In genomic region chr9:122118343-122119165, GRCh38 we compare ENCODE assay signal across 18 cellular contexts. TPM values are rescaled to one million over a fixed set of nuclear protein-coding genes. Genes with fewer than 3 reads are reported as not detected.
DNase-seq lines count a peak whose midpoint lies in the region; ATAC-seq, FAIRE-seq and TF ChIP-seq lines count a peak whose summit lies in the region.
"Had no signal": no experiment of that assay in that cellular context is flagged by ENCODE, and none has a peak within 500 bp of the region (broad histone marks: within the 10 kb centered on the region; RNA-seq: fewer than 3 reads in every experiment).

No MANE protein-coding gene starts in this region.

- BruUV-seq in K562 (replicated peaks; lab: Mats Ljungman, UMichigan) = no TSS peak

- H2AFZ ChIP-seq in K562 (ENCODE audit: low read depth, low read length) = no peak overlapping the region

- TF ChIP-seq RAD21 in A549 (conservative IDR thresholded peaks at IDR 0.05 in 1 of 2, IDR thresholded peaks at IDR 0.05 in 1 of 2) (no peak), Ishikawa (IDR thresholded peaks at IDR 0.05; ENCODE audit: low read depth) (no peak), K562 (CRISPR knock-in tag; conservative IDR thresholded peaks at IDR 0.05 in 1 of 2, IDR thresholded peaks at IDR 0.05 in 1 of 2) (no peak)

- H4K20me1 ChIP-seq in K562 (replicated peaks; ENCODE audit: control insufficient read depth, insufficient read depth, low read length) = peaks cover 3% of the 10 kb centered on the region
- H4K20me1 ChIP-seq: BLaER1 treated with 17β-estradiol and CSF1 and Interleukin-3, amounts not matched to agents 10 nM and 100 nM had no signal

- DNase-seq in A549 (ENCODE audit: low read depth in 1 of 2, low spot score in 1 of 2) = no peak
- DNase-seq in K562 (ENCODE audit: extremely low read depth in 1 of 4, low spot score in 3 of 4) = no peak
- DNase-seq in foreskin fibroblast = peak; percentile 21 to 43
- DNase-seq in activated T-cell treated with anti-CD3 and anti-CD28 coated beads, Interleukin-2, amount 50 U/mL, for 1 hour = no peak
- no peak for DNase-seq in epidermal melanocyte (ENCODE audit: insufficient read length, low spot score)
- DNase-seq in esophagus squamous epithelium (lab: John Stamatoyannopoulos, UW) = no peak
- DNase-seq in WERI-Rb-1 = no peak
- DNase-seq: 8988T; ACHN; CD4-positive, CD25-positive, alpha-beta regulatory T cell; DMS79 treated with DMSO at 0.1 percent for 48 hours; GDM1; GOT3; HCEC 1CT had no signal

- TF ChIP-seq EP300 in A549 (IDR thresholded peaks at IDR 0.05) (no peak), Ishikawa (IDR thresholded peaks at IDR 0.05; ENCODE audit: borderline replicate concordance) (no peak), K562 (IDR thresholded peaks at IDR 0.05; ENCODE audit: low read length) (no peak)

- H3K4me1 ChIP-seq in A549 = no peaks in the 10 kb centered on the region
- peaks cover 0 to 3% of the 10 kb centered on the region in 2 experiments; a peak in 1 of 5 replicates for H3K4me1 ChIP-seq in K562 (replicated peaks in 1 of 2; ENCODE audit: control insufficient read depth in 2 of 2, insufficient read depth in 2 of 2, low read length in 2 of 2)
- H3K4me1 ChIP-seq in esophagus squamous epithelium = peaks cover 0 to 10% (median 6%) of the 10 kb centered on the region in 3 donors
- H3K4me1 ChIP-seq: BLaER1 treated with 17β-estradiol and CSF1 and Interleukin-3, amounts not matched to agents 10 nM and 100 nM had no signal

- no peak for FAIRE-seq in A549 (lab: Jason Lieb, UNC)
- peak; percentile 11 for FAIRE-seq in K562 (lab: Jason Lieb, UNC)
- FAIRE-seq: GM12892 had no signal

- no peak overlapping the region for H3K9ac ChIP-seq in K562 (ENCODE audit: insufficient read depth in 1 of 2, low read depth in 2 of 2, low read length in 2 of 2)
- H3K9ac ChIP-seq: BLaER1 treated with 17β-estradiol and CSF1 and Interleukin-3, amounts not matched to agents 10 nM and 100 nM had no signal

- WGBS in A549 (ENCODE audit: missing lambda C conversion rate) = 40% methylated on average over 5 of the region's 5 CpGs
- WGBS in K562 (ENCODE audit: insufficient coverage, low coverage, missing lambda C conversion rate) = 11% methylated on average over 5 of the region's 5 CpGs
- WGBS in esophagus squamous epithelium, 2 donors = 62 to 64% methylated on average over 5 of the region's 5 CpGs

- no peaks in the 10 kb centered on the region for H3K9me1 ChIP-seq in K562 (ENCODE audit: control insufficient read depth, insufficient read depth, low read length)

- H3K4me2 ChIP-seq in A549 (no peak overlapping the region), K562 (ENCODE audit: insufficient read depth, low read length) (no peak overlapping the region)
- H3K4me2 ChIP-seq: BLaER1 treated with 17β-estradiol and CSF1 and Interleukin-3, amounts not matched to agents 10 nM and 100 nM had no signal

- ATAC-seq in A549 = no peak
- ATAC-seq in K562 = no peak

- H3K4me3 ChIP-seq in A549 = no peak overlapping the region
- H3K4me3 ChIP-seq in K562 = no peak overlapping the region
- no peak overlapping the region for H3K4me3 ChIP-seq in foreskin fibroblast (ENCODE audit: low read depth in 1 of 2, low read length in 2 of 2)
- no peak overlapping the region for H3K4me3 ChIP-seq in esophagus squamous epithelium
- H3K4me3 ChIP-seq in WERI-Rb-1 (ENCODE audit: low read depth, low read length) = no peak overlapping the region
- H3K4me3 ChIP-seq: BLaER1 treated with 17β-estradiol and CSF1 and Interleukin-3, amounts not matched to agents 10 nM and 100 nM had no signal

- H3K9me3 ChIP-seq in A549 (no peaks in the 10 kb centered on the region), K562 (replicated peaks; ENCODE audit: control insufficient read depth, insufficient read depth, low read depth, low read length) (no peaks in the 10 kb centered on the region; the same call in 1 of the 2 replicates), esophagus squamous epithelium (no peaks in the 10 kb centered on the region), WERI-Rb-1 (ENCODE audit: severe bottlenecking) (no peaks in the 10 kb centered on the region)

- no peaks in the 10 kb centered on the region for H3K79me2 ChIP-seq in K562 (ENCODE audit: control insufficient read depth, insufficient read depth, low read length)

- H3K27ac ChIP-seq in A549 = no peak overlapping the region
- no peak overlapping the region for H3K27ac ChIP-seq in K562 (ENCODE audit: extremely low read depth, low read depth, low read length)
- H3K27ac ChIP-seq in esophagus squamous epithelium = no peak overlapping the region
- no peak overlapping the region for H3K27ac ChIP-seq in WERI-Rb-1
- H3K27ac ChIP-seq: BLaER1 treated with 17β-estradiol and CSF1 and Interleukin-3, amounts not matched to agents 10 nM and 100 nM had no signal

- POLR2A ChIA-PET in A549 (lab: Yijun Ruan, JAX) (no interaction called here), K562 (lab: Yijun Ruan, JAX) (interaction anchor here (0.5 kb wide), 2 partner anchors 190 to 219 kb away, joined by 3 read pairs; no protein-coding TSS in a partner anchor)

- H3K36me3 ChIP-seq in K562 (ENCODE audit: control insufficient read depth, insufficient read depth, low read length) (no peaks in the 10 kb centered on the region), esophagus squamous epithelium (no peaks in the 10 kb centered on the region), WERI-Rb-1 (no peaks in the 10 kb centered on the region)
- H3K36me3 ChIP-seq: BLaER1 treated with 17β-estradiol and CSF1 and Interleukin-3, amounts not matched to agents 10 nM and 100 nM had no signal

- peaks cover 0 to 17% of the 10 kb centered on the region in 2 experiments; a peak in 2 of 5 replicates for H3K27me3 ChIP-seq in K562 (ENCODE audit: control insufficient read depth in 2 of 2, insufficient read depth in 2 of 2, low read length in 2 of 2)
- peaks cover 0 to 7% (median 0%) of the 10 kb centered on the region in 4 donors for H3K27me3 ChIP-seq in esophagus squamous epithelium
- H3K27me3 ChIP-seq in WERI-Rb-1 (ENCODE audit: insufficient read depth, low read depth, severe bottlenecking) = peaks cover 3% of the 10 kb centered on the region
- H3K27me3 ChIP-seq: BLaER1 treated with 17β-estradiol and CSF1 and Interleukin-3, amounts not matched to agents 10 nM and 100 nM had no signal

- in situ Hi-C loops in K562 (cut with MboI) = no loop called here

- intact Hi-C loops in K562 (cut with micrococcal nuclease) = no loop called here
- intact Hi-C loops in esophagus squamous epithelium (cut with DNase I) = no loop called here

- TF ChIP-seq CTCF in A549 (IDR thresholded peaks at IDR 0.05) (no peak), K562 (IDR thresholded peaks at IDR 0.05 in 2 of 3, conservative IDR thresholded peaks at IDR 0.05 in 1 of 3; ENCODE audit: insufficient read depth in 2 of 3, low read depth in 1 of 3, low read length in 3 of 3) (no peak), foreskin fibroblast (IDR thresholded peaks at IDR 0.05; ENCODE audit: low read depth, low read length) (no peak), esophagus squamous epithelium (IDR thresholded peaks at IDR 0.05) (no peak), WERI-Rb-1 (IDR thresholded peaks at IDR 0.05; ENCODE audit: low read depth, low read length) (no peak)

- TF ChIP-seq POLR2A in A549 (IDR thresholded peaks at IDR 0.05; ENCODE audit: low read length) = no peak
- no peak for TF ChIP-seq POLR2A in K562 (conservative IDR thresholded peaks at IDR 0.05)
- TF ChIP-seq POLR2A in esophagus squamous epithelium (IDR thresholded peaks at IDR 0.05) = no peak

- CTCF ChIA-PET in A549 (lab: Yijun Ruan, JAX) = interaction anchor here (0.6 to 20.3 kb wide), 5 partner anchors 9 to 908 kb away, joined by 3 to 541 read pairs (median 138); partner anchors contain the start of gene TTLL11
- CTCF ChIA-PET in K562 (lab: Yijun Ruan, JAX; ENCODE audit: low intra/inter-chr PET ratio) = no interaction called here

RNA-seq across cellular contexts. Expression of gene TTLL11, which starts 25.4 kb away (rescaled TPM):
- polyA plus RNA-seq in A549 (2011; rRNA removed) (2.6 and 3.0 TPM in 2 replicates), A549 (2017; fragmentation: RNase III; extraction: RNeasy Plus Mini Kit Qiagen cat#74134 plus additional on column Dnase treatment) (1.8 to 2.7 TPM (median 1.9 TPM) in 3 replicates), K562 (2011; rRNA removed) (2.0 and 2.7 TPM in 2 replicates), K562 (2014; fragmentation: Illumina TruSeq; extraction: Trizol) (4.2 and 4.3 TPM in 2 replicates), K562 (2014; fragmentation: Nextera tagmentation; extraction: Ambion mirVana) (1 to 10 TPM in 1 of 2 experiments, under 1 TPM in 1; 0.83 to 1.5 TPM), K562 (2014; rRNA removed) (3.7 and 4.3 TPM in 2 replicates)
- 2.1 and 2.5 TPM in 2 replicates for polyA plus RNA-seq in A549 (2012; cell fraction: cytosol; rRNA removed)
- 2.0 and 2.6 TPM in 2 replicates for polyA plus RNA-seq in A549 (2012; cell fraction: nucleus; rRNA removed)
- polyA minus RNA-seq in A549 (2011; rRNA and poly(A)+ RNA removed) = 1.9 and 4.3 TPM in 2 replicates
- 2.7 and 3.5 TPM in 2 replicates for total RNA-seq in K562 (2011; cell fraction: chromatin; rRNA removed; ENCODE audit: low replicate concordance)
- 1.3 and 1.4 TPM in 2 replicates for total RNA-seq in K562 (2011; cell fraction: nucleolus; rRNA removed)
- total RNA-seq in K562 (2011; cell fraction: nucleoplasm; rRNA removed) = 1.1 and 1.9 TPM in 2 replicates
- total RNA-seq in K562 (2014; rRNA removed) (3.0 TPM in 2 replicates), K562 (2014; rRNA removed; fragmentation: Illumina TruSeq; extraction: Trizol) (2.6 and 2.9 TPM in 2 replicates), K562 (2015; rRNA removed; fragmentation: Illumina TruSeq; extraction: Trizol) (2.5 and 3.3 TPM in 2 replicates), K562 (2021) (4.2 and 4.4 TPM in 2 replicates), esophagus squamous epithelium (10 to 100 TPM in 2 of 4 donors, 1 to 10 TPM in 2; 3.2 to 11.8 (median 9.0) TPM)
- polyA plus RNA-seq in K562 (2011; cell fraction: cytosol; rRNA removed) = 3.2 and 3.9 TPM in 2 replicates
- polyA plus RNA-seq in K562 (2011; cell fraction: nucleus; rRNA removed) = 1.9 and 2.2 TPM in 2 replicates
- 2.8 and 3.9 TPM in 2 replicates for polyA plus RNA-seq in K562 (2012)
- polyA minus RNA-seq in K562 (2011; rRNA and poly(A)+ RNA removed) = 2.6 and 3.0 TPM in 2 replicates
- 0.38 and 2.2 TPM in 2 replicates for polyA minus RNA-seq in K562 (2011; cell fraction: cytosol; rRNA and poly(A)+ RNA removed)
- 1.3 and 1.6 TPM in 2 replicates for polyA minus RNA-seq in K562 (2011; cell fraction: nucleus; rRNA and poly(A)+ RNA removed)

RNA-seq across cellular contexts. Expression of gene NDUFA8, which starts 41.0 kb away (rescaled TPM):
- polyA plus RNA-seq in A549 (2011; rRNA removed) (94.9 and 120 TPM in 2 replicates), A549 (2017; fragmentation: RNase III; extraction: RNeasy Plus Mini Kit Qiagen cat#74134 plus additional on column Dnase treatment) (145 to 148 TPM (median 147 TPM) in 3 replicates), K562 (2011; rRNA removed) (135 and 165 TPM in 2 replicates), K562 (2014; fragmentation: Illumina TruSeq; extraction: Trizol) (198 and 204 TPM in 2 replicates), K562 (2014; fragmentation: Nextera tagmentation; extraction: Ambion mirVana) (100 to 1,000 TPM; 126 to 189 TPM), K562 (2014; rRNA removed) (194 and 212 TPM in 2 replicates)
- 122 and 157 TPM in 2 replicates for polyA plus RNA-seq in A549 (2012; cell fraction: cytosol; rRNA removed)
- polyA plus RNA-seq in A549 (2012; cell fraction: nucleus; rRNA removed) = 42.4 and 61.1 TPM in 2 replicates
- polyA minus RNA-seq in A549 (2011; rRNA and poly(A)+ RNA removed) = 44.1 and 57.0 TPM in 2 replicates
- total RNA-seq in K562 (2011; cell fraction: chromatin; rRNA removed; ENCODE audit: low replicate concordance) = 8.5 and 9.1 TPM in 2 replicates
- total RNA-seq in K562 (2011; cell fraction: nucleolus; rRNA removed) = 14.0 and 14.7 TPM in 2 replicates
- 15.0 and 20.9 TPM in 2 replicates for total RNA-seq in K562 (2011; cell fraction: nucleoplasm; rRNA removed)
- total RNA-seq in K562 (2014; rRNA removed) (105 and 115 TPM in 2 replicates), K562 (2014; rRNA removed; fragmentation: Illumina TruSeq; extraction: Trizol) (105 and 114 TPM in 2 replicates), K562 (2015; rRNA removed; fragmentation: Illumina TruSeq; extraction: Trizol) (122 and 133 TPM in 2 replicates), K562 (2021) (126 and 134 TPM in 2 replicates), esophagus squamous epithelium (10 to 100 TPM; 40.6 to 48.0 (median 45.7) TPM)
- 122 and 153 TPM in 2 replicates for polyA plus RNA-seq in K562 (2011; cell fraction: cytosol; rRNA removed)
- polyA plus RNA-seq in K562 (2011; cell fraction: nucleus; rRNA removed) = 35.7 and 49.8 TPM in 2 replicates
- polyA plus RNA-seq in K562 (2012) = 157 and 216 TPM in 2 replicates
- polyA minus RNA-seq in K562 (2011; rRNA and poly(A)+ RNA removed) = 106 and 126 TPM in 2 replicates
- 50.4 and 52.5 TPM in 2 replicates for polyA minus RNA-seq in K562 (2011; cell fraction: cytosol; rRNA and poly(A)+ RNA removed)
- polyA minus RNA-seq in K562 (2011; cell fraction: nucleus; rRNA and poly(A)+ RNA removed) = 8.5 and 15.7 TPM in 2 replicates

RNA-seq across cellular contexts. Expression of gene MORN5, which starts 41.2 kb away (rescaled TPM):
- polyA plus RNA-seq in A549 (2011; rRNA removed) (0.17 TPM in 1 of 2 replicates, not detected in the other), A549 (2017; fragmentation: RNase III; extraction: RNeasy Plus Mini Kit Qiagen cat#74134 plus additional on column Dnase treatment) (0.18 TPM in 1 of 3 replicates, not detected in the others), K562 (2011; rRNA removed) (not detected in 2 replicates), K562 (2014; fragmentation: Illumina TruSeq; extraction: Trizol) (not detected in 2 replicates), K562 (2014; fragmentation: Nextera tagmentation; extraction: Ambion mirVana) (not detected), K562 (2014; rRNA removed) (not detected in 2 replicates)
- polyA plus RNA-seq in A549 (2012; cell fraction: cytosol; rRNA removed) = not detected in 2 replicates
- polyA plus RNA-seq in A549 (2012; cell fraction: nucleus; rRNA removed) = not detected in 2 replicates
- not detected in 2 replicates for polyA minus RNA-seq in A549 (2011; rRNA and poly(A)+ RNA removed)
- total RNA-seq in K562 (2011; cell fraction: chromatin; rRNA removed; ENCODE audit: low replicate concordance) = not detected in 2 replicates
- not detected in 2 replicates for total RNA-seq in K562 (2011; cell fraction: nucleolus; rRNA removed)
- not detected in 2 replicates for total RNA-seq in K562 (2011; cell fraction: nucleoplasm; rRNA removed)
- total RNA-seq in K562 (2014; rRNA removed) (not detected in 2 replicates), K562 (2014; rRNA removed; fragmentation: Illumina TruSeq; extraction: Trizol) (not detected in 2 replicates), K562 (2015; rRNA removed; fragmentation: Illumina TruSeq; extraction: Trizol) (not detected in 2 replicates), K562 (2021) (not detected in 2 replicates), esophagus squamous epithelium (not detected)
- not detected in 2 replicates for polyA plus RNA-seq in K562 (2011; cell fraction: cytosol; rRNA removed)
- not detected in 2 replicates for polyA plus RNA-seq in K562 (2011; cell fraction: nucleus; rRNA removed)
- polyA plus RNA-seq in K562 (2012) = not detected in 2 replicates
- polyA minus RNA-seq in K562 (2011; rRNA and poly(A)+ RNA removed) = not detected in 2 replicates
- not detected in 2 replicates for polyA minus RNA-seq in K562 (2011; cell fraction: cytosol; rRNA and poly(A)+ RNA removed)
- not detected in 2 replicates for polyA minus RNA-seq in K562 (2011; cell fraction: nucleus; rRNA and poly(A)+ RNA removed)
- total RNA-seq: CD4-positive, CD25-positive, alpha-beta regulatory T cell had no signal
- polyA plus RNA-seq: CD4-positive, CD25-positive, alpha-beta regulatory T cell; IgD-negative memory B cell had no signal

Comparison
In these comparisons a context has a peak if more than half of its experiments do, and no peak if none do; other contexts are left out.
1. DNase-seq: peak in foreskin fibroblast (2 of 2); none in A549 (0 of 2), K562 (0 of 4), activated T-cell treated with anti-CD3 and anti-CD28 coated beads, Interleukin-2, amount 50 U/mL, for 1 hour (single experiment), epidermal melanocyte (single experiment), esophagus squamous epithelium (single experiment) and WERI-Rb-1 (single experiment).
2. Of the 35 proteins assayed by ChIP-seq in both K562 and A549: peak only in K562: HDAC2; only in A549: none; in both: MAFK and ZFP36; in neither: 30; mixed calls (peak in some experiments, not most) for 2.